Comparison of ENCODE assay signal across 18 cellular contexts in the genomic region with DNA sequence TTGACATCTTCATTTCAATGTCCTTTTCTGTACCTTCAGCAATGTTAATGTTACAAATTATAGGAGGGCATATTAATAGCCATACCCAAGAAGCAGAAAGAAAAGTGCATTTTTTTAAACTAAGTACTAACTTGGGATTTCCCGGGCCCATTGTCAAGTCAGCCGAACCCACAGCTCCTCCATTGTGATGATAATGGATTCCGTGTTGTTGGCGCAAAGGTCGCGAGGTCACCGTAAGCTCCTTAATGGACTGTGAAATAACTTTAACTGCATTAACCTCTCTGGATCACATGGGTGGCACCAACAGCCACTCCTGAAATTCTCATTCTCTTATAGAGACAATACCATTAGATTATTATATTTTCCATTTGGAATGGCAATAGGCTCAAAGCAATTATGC.
"Had no signal": no experiment of that assay in that cellular context is flagged by ENCODE, and none has a peak within 500 bp of the region (broad histone marks: within the 10 kb centered on the region; RNA-seq: fewer than 3 reads in every experiment).

No MANE protein-coding gene starts in this region.

- ATAC-seq: activated naive CD4-positive, alpha-beta T cell treated with anti-CD3 and anti-CD28 coated beads, Interleukin-2, amount 50 U/mL, for 72 hours; effector memory CD8-positive, alpha-beta T cell; left ventricle myocardium superior; right lobe of liver; stimulated activated naive CD8-positive, alpha-beta T cell treated with anti-CD3 and anti-CD28 coated beads, Interleukin-15, amount 100 ng/mL, for 72 hours had no signal

- H3K4me3 ChIP-seq: adrenal gland, ovary, right lobe of liver, suprapubic skin, transverse colon, uterus had no signal

- H3K4me3 Mint-ChIP-seq: dendritic cell treated with granulocyte-macrophage colony-stimulating factor and Interleukin-4, amounts not matched to agents 40 ng/mL and 50 ng/mL, for 4 days; effector memory CD8-positive, alpha-beta T cell; stimulated activated naive CD8-positive, alpha-beta T cell treated with anti-CD3 and anti-CD28 coated beads, Interleukin-15, amount 100 ng/mL, for 72 hours had no signal

- DNase-seq: activated CD4-positive, alpha-beta T cell treated with anti-CD3 and anti-CD28 coated beads for 1 hour; activated CD8-positive, alpha-beta memory T cell treated with anti-CD3 and anti-CD28 coated beads for 24 hours; activated gamma-delta T cell treated with Interleukin-2 at 50 U/mL for 16 hours; adrenal gland; effector memory CD8-positive, alpha-beta T cell; left ventricle myocardium superior; ovary; right lobe of liver; small intestine; stimulated activated CD4-positive, alpha-beta T cell treated with anti-CD3 and anti-CD28 coated beads, Interleukin-4, amount 100 ng/mL, for 1 hour; stimulated activated naive CD8-positive, alpha-beta T cell treated with anti-CD3 and anti-CD28 coated beads, Interleukin-15, amount 100 ng/mL, for 72 hours; T-helper 2 cell; transverse colon; uterus had no signal

- H3K27ac ChIP-seq: adrenal gland, ovary, right lobe of liver, suprapubic skin, transverse colon, uterus, VCaP had no signal

- H3K27ac Mint-ChIP-seq: activated naive CD4-positive, alpha-beta T cell treated with anti-CD3 and anti-CD28 coated beads, Interleukin-2, amount 50 U/mL, for 72 hours; dendritic cell treated with granulocyte-macrophage colony-stimulating factor and Interleukin-4, amounts not matched to agents 40 ng/mL and 50 ng/mL, for 4 days; effector memory CD8-positive, alpha-beta T cell; stimulated activated naive CD8-positive, alpha-beta T cell treated with anti-CD3 and anti-CD28 coated beads, Interleukin-15, amount 100 ng/mL, for 72 hours had no signal

- H3K27me3 Mint-ChIP-seq: dendritic cell treated with granulocyte-macrophage colony-stimulating factor and Interleukin-4, amounts not matched to agents 40 ng/mL and 50 ng/mL, for 4 days; effector memory CD8-positive, alpha-beta T cell; stimulated activated naive CD8-positive, alpha-beta T cell treated with anti-CD3 and anti-CD28 coated beads, Interleukin-15, amount 100 ng/mL, for 72 hours had no signal

- H3K36me3 Mint-ChIP-seq: activated naive CD4-positive, alpha-beta T cell treated with anti-CD3 and anti-CD28 coated beads, Interleukin-2, amount 50 U/mL, for 72 hours had no signal

- H3K4me1 ChIP-seq: adrenal gland, right lobe of liver, suprapubic skin, transverse colon, uterus had no signal

- H3K27me3 ChIP-seq: adrenal gland, ovary, suprapubic skin, transverse colon, uterus had no signal

- H3K4me1 Mint-ChIP-seq: stimulated activated naive CD8-positive, alpha-beta T cell treated with anti-CD3 and anti-CD28 coated beads, Interleukin-15, amount 100 ng/mL, for 72 hours had no signal

- H3K9me3 ChIP-seq: adrenal gland, ovary, right lobe of liver, suprapubic skin, transverse colon, uterus had no signal

- H3K36me3 ChIP-seq: adrenal gland, ovary, right lobe of liver, suprapubic skin, transverse colon, uterus had no signal

- H3K9me3 Mint-ChIP-seq: dendritic cell treated with granulocyte-macrophage colony-stimulating factor and Interleukin-4, amounts not matched to agents 40 ng/mL and 50 ng/mL, for 4 days had no signal
